In the genomic region with DNA sequence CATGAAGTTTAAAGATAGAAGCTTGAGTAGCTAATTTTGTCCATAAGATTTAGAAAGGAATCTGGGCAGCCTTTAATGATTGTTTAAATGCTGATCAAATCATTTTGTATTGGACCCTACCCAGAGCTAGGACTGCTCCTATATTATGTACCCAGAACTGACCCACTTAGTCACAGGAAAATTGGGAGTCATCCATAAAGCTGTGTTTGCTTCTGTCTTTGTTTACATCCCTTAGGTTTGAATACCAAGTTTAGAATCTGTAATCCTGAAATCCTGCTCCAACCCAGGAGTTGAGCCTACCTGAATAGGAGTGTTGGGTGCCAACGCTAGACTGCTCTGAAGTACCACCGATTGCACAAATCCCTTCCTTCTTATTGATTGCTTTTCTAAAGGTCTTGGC, we compare ENCODE assay signal across 20 cellular contexts. TPM values are rescaled to one million over a fixed set of nuclear protein-coding genes. Genes with fewer than 3 reads are reported as not detected.
DNase-seq lines count a peak whose midpoint lies in the region; ATAC-seq, FAIRE-seq and TF ChIP-seq lines count a peak whose summit lies in the region.
"Had no signal": no experiment of that assay in that cellular context is flagged by ENCODE, and none has a peak within 500 bp of the region (broad histone marks: within the 10 kb centered on the region; RNA-seq: fewer than 3 reads in every experiment).

No MANE protein-coding gene starts in this region.

- no peaks in the 10 kb centered on the region for H3K36me3 ChIP-seq in uterus

- peak overlapping the region; percentile 52 for H3K27ac Mint-ChIP-seq in stimulated activated naive CD8-positive, alpha-beta T cell treated with anti-CD3 and anti-CD28 coated beads, Interleukin-15, Interleukin-2, amounts not matched to agents 100 ng/mL and 50 ng/mL, for 24 hours
- H3K27ac Mint-ChIP-seq in stimulated activated naive CD8-positive, alpha-beta T cell treated with anti-CD3 and anti-CD28 coated beads, Interleukin-15, amount 100 ng/mL, for 72 hours = no peak overlapping the region
- H3K27ac Mint-ChIP-seq in central memory CD8-positive, alpha-beta T cell (ENCODE audit: low read depth) = peak overlapping the region; percentile 63

- intact Hi-C loops in uterus (cut with DNase I; ENCODE audit: low total_unique reads) = no loop called here

- TF ChIP-seq POLR2A in GM12891 (IDR thresholded peaks at IDR 0.05; ENCODE audit: low read depth, low read length) (no peak), uterus (IDR thresholded peaks at IDR 0.05) (no peak)

- no peak overlapping the region for H3K4me3 ChIP-seq in uterus
- H3K4me3 ChIP-seq: GM23248 had no signal

- H3K4me1 Mint-ChIP-seq in stimulated activated naive CD8-positive, alpha-beta T cell treated with anti-CD3 and anti-CD28 coated beads, Interleukin-15, Interleukin-2, amounts not matched to agents 100 ng/mL and 50 ng/mL, for 24 hours (ENCODE audit: low read depth) = peaks cover 63% of the 10 kb centered on the region
- H3K4me1 Mint-ChIP-seq in stimulated activated naive CD8-positive, alpha-beta T cell treated with anti-CD3 and anti-CD28 coated beads, Interleukin-15, amount 100 ng/mL, for 72 hours = peaks cover 63% of the 10 kb centered on the region
- peaks cover 45% of the 10 kb centered on the region for H3K4me1 Mint-ChIP-seq in central memory CD8-positive, alpha-beta T cell

- no peak for DNase-seq in stimulated activated naive CD8-positive, alpha-beta T cell treated with anti-CD3 and anti-CD28 coated beads, Interleukin-15, amount 100 ng/mL, for 72 hours
- DNase-seq in GM12891 (ENCODE audit: insufficient read length, low spot score) (no peak), LoVo (ENCODE audit: low spot score) (no peak), HPDE6-E6E7 (ENCODE audit: extremely low spot score) (no peak), uterus (no peak)
- no peak for DNase-seq in central memory CD8-positive, alpha-beta T cell (ENCODE audit: low spot score in 2 of 2)
- DNase-seq: ACHN, AML-193, GM23248, HCEC 1CT, Karpas-422, MM.1S, NCI-H1092, NCI-H1436 treated with DMSO at 0.1 percent for 48 hours, NCI-H2029, NCI-H526, Right ventricle myocardium superior had no signal

- no peaks in the 10 kb centered on the region for H3K4me1 ChIP-seq in uterus

- no peaks in the 10 kb centered on the region for H3K27me3 ChIP-seq in uterus

- H3K9me3 ChIP-seq in uterus = no peaks in the 10 kb centered on the region

- no peaks in the 10 kb centered on the region for H3K27me3 Mint-ChIP-seq in stimulated activated naive CD8-positive, alpha-beta T cell treated with anti-CD3 and anti-CD28 coated beads, Interleukin-15, Interleukin-2, amounts not matched to agents 100 ng/mL and 50 ng/mL, for 24 hours
- H3K27me3 Mint-ChIP-seq in stimulated activated naive CD8-positive, alpha-beta T cell treated with anti-CD3 and anti-CD28 coated beads, Interleukin-15, amount 100 ng/mL, for 72 hours = no peaks in the 10 kb centered on the region
- H3K27me3 Mint-ChIP-seq in central memory CD8-positive, alpha-beta T cell = no peaks in the 10 kb centered on the region
- H3K27me3 Mint-ChIP-seq: IgD-negative memory B cell had no signal

- peak; percentile 33 for FAIRE-seq in GM12891 (lab: Jason Lieb, UNC)
- FAIRE-seq: D721Med had no signal

- no peak overlapping the region for H3K27ac ChIP-seq in uterus
- H3K27ac ChIP-seq: GM23248 had no signal

- H3K36me3 Mint-ChIP-seq in stimulated activated naive CD8-positive, alpha-beta T cell treated with anti-CD3 and anti-CD28 coated beads, Interleukin-15, Interleukin-2, amounts not matched to agents 100 ng/mL and 50 ng/mL, for 24 hours (ENCODE audit: low read depth) = peaks cover 85% of the 10 kb centered on the region
- H3K36me3 Mint-ChIP-seq in central memory CD8-positive, alpha-beta T cell (ENCODE audit: insufficient read depth) = peaks cover 77% of the 10 kb centered on the region

- TF ChIP-seq CTCF in uterus (IDR thresholded peaks at IDR 0.05) = no peak

- no peak overlapping the region for H3K4me3 Mint-ChIP-seq in stimulated activated naive CD8-positive, alpha-beta T cell treated with anti-CD3 and anti-CD28 coated beads, Interleukin-15, Interleukin-2, amounts not matched to agents 100 ng/mL and 50 ng/mL, for 24 hours
- no peak overlapping the region for H3K4me3 Mint-ChIP-seq in stimulated activated naive CD8-positive, alpha-beta T cell treated with anti-CD3 and anti-CD28 coated beads, Interleukin-15, amount 100 ng/mL, for 72 hours
- H3K4me3 Mint-ChIP-seq in central memory CD8-positive, alpha-beta T cell = no peak overlapping the region

- no peak for ATAC-seq in stimulated activated naive CD8-positive, alpha-beta T cell treated with anti-CD3 and anti-CD28 coated beads, Interleukin-15, amount 100 ng/mL, for 72 hours
- ATAC-seq in central memory CD8-positive, alpha-beta T cell (replicated peaks; ENCODE audit: extremely low read depth, poor library complexity, severe bottlenecking) = no peak

- no peaks in the 10 kb centered on the region for H3K9me3 Mint-ChIP-seq in stimulated activated naive CD8-positive, alpha-beta T cell treated with anti-CD3 and anti-CD28 coated beads, Interleukin-15, Interleukin-2, amounts not matched to agents 100 ng/mL and 50 ng/mL, for 24 hours
- no peaks in the 10 kb centered on the region for H3K9me3 Mint-ChIP-seq in stimulated activated naive CD8-positive, alpha-beta T cell treated with anti-CD3 and anti-CD28 coated beads, Interleukin-15, amount 100 ng/mL, for 72 hours
- H3K9me3 Mint-ChIP-seq in central memory CD8-positive, alpha-beta T cell = no peaks in the 10 kb centered on the region
- H3K9me3 Mint-ChIP-seq: IgD-negative memory B cell had no signal

TF ChIP-seq in GM12891, 5 proteins besides CTCF, POLR2A, EP300 and RAD21:
- TF ChIP-seq SPI1 (IDR thresholded peaks at IDR 0.05; ENCODE audit: low read depth, low read length) = no peak

RNA-seq across cellular contexts. Expression of a gene that starts 23.8 kb away (rescaled TPM):
- polyA plus RNA-seq in GM12891 (2012; ENCODE audit: low read depth, missing spikeins) = 1,208 TPM
- total RNA-seq in uterus = 10 to 100 TPM; 17.3 to 34.8 (median 24.7) TPM
- total RNA-seq: GM23248 had no signal

RNA-seq across cellular contexts. Expression of a gene that starts 53.4 kb away (rescaled TPM):
- polyA plus RNA-seq in GM12891 (2012; ENCODE audit: low read depth, missing spikeins) = 0.09 TPM
- under 1 TPM in 1 of 4 donors, not detected in 3; 0.28 TPM for total RNA-seq in uterus
- total RNA-seq: GM23248, Right ventricle myocardium superior had no signal

RNA-seq across cellular contexts. Expression of a gene that starts 53.5 kb away (rescaled TPM):
- 0.24 TPM for polyA plus RNA-seq in GM12891 (2012; ENCODE audit: low read depth, missing spikeins)
- 1 to 10 TPM in 1 of 4 donors, not detected in 3; 1.2 TPM for total RNA-seq in uterus
- total RNA-seq: GM23248, Right ventricle myocardium superior had no signal
- polyA plus RNA-seq: GM23248, IgD-negative memory B cell had no signal

Comparison
In these comparisons a context has a peak if more than half of its experiments do, and no peak if none do; other contexts are left out.
1. H3K27ac Mint-ChIP-seq: peak in stimulated activated naive CD8-positive, alpha-beta T cell treated with anti-CD3 and anti-CD28 coated beads, Interleukin-15, Interleukin-2, amounts not matched to agents 100 ng/mL and 50 ng/mL, for 24 hours (single experiment) and central memory CD8-positive, alpha-beta T cell (single experiment); none in stimulated activated naive CD8-positive, alpha-beta T cell treated with anti-CD3 and anti-CD28 coated beads, Interleukin-15, amount 100 ng/mL, for 72 hours (0 of 2).